10 cellular contexts compared by ENCODE assay signal in genomic region chr2:106106627-106107508, GRCh38.
A peak's percentile ranks its signal among the peaks of the same experiment; 100 is the strongest.
DNase-seq lines count a peak whose midpoint lies in the region; ATAC-seq, FAIRE-seq and TF ChIP-seq lines count a peak whose summit lies in the region.
"Had no signal": no experiment of that assay in that cellular context is flagged by ENCODE, and none has a peak within 500 bp of the region (broad histone marks: within the 10 kb centered on the region; RNA-seq: fewer than 3 reads in every experiment).

No MANE protein-coding gene starts in this region.

- ATAC-seq in GM18870 (IDR thresholded peaks at IDR 0.05; ENCODE audit: unreplicated experiment) (peak; percentile 36), HG03469 (IDR thresholded peaks at IDR 0.05; ENCODE audit: unreplicated experiment) (peak; percentile 27), left colon (no peak), GM21390 (IDR thresholded peaks at IDR 0.05; ENCODE audit: unreplicated experiment) (no peak)
- ATAC-seq: right cardiac atrium had no signal

- no peak overlapping the region for H3K4me3 ChIP-seq in keratinocyte (ENCODE audit: control insufficient read depth in 2 of 3, extremely low read depth in 1 of 3, insufficient read depth in 2 of 3, low read depth in 1 of 3, low read length in 3 of 3)

- H3K27me3 ChIP-seq in keratinocyte (ENCODE audit: control insufficient read depth, extremely low read depth, insufficient read depth, low read length), result no peaks in the 10 kb centered on the region

- H3K27ac ChIP-seq in keratinocyte (ENCODE audit: control insufficient read depth, insufficient read depth, low read length), result no peak overlapping the region

- intact Hi-C loops in left colon (cut with DNase I, micrococcal nuclease), result loop anchor here in 1 of 2 donors (10.0 kb wide), 2 partner anchors 438 to 478 kb away; no protein-coding TSS in a partner anchor

- H3K36me3 ChIP-seq in keratinocyte (ENCODE audit: control insufficient read depth in 2 of 2, extremely low read depth in 1 of 2, insufficient read depth in 2 of 2, low read length in 2 of 2), result peaks cover 3 to 22% of the 10 kb centered on the region in 2 experiments

- H3K4me1 ChIP-seq in keratinocyte (ENCODE audit: control insufficient read depth, extremely low read depth, insufficient read depth, low read length), result no peaks in the 10 kb centered on the region
- H3K4me1 ChIP-seq: Caco-2 had no signal

- no peaks in the 10 kb centered on the region for H3K9me3 ChIP-seq in keratinocyte (ENCODE audit: control insufficient read depth, low read depth, low read length)
- H3K9me3 ChIP-seq: Caco-2 had no signal

- TF ChIP-seq CTCF in GM10248 (IDR thresholded peaks at IDR 0.05; ENCODE audit: control extremely low read depth, extremely low read depth, low read depth, missing control alignments), result no peak
- no peak for TF ChIP-seq CTCF in keratinocyte (optimal IDR thresholded peaks at IDR 0.05 in 1 of 3, IDR thresholded peaks at IDR 0.05 in 1 of 3, conservative IDR thresholded peaks at IDR 0.05 in 1 of 3; ENCODE audit: extremely low read depth in 1 of 3, insufficient read depth in 2 of 3, low read length in 3 of 3)

- H3K4me2 ChIP-seq in keratinocyte (ENCODE audit: control insufficient read depth, extremely low read depth, insufficient read depth, low read depth, low read length), result no peak overlapping the region

- dilution Hi-C loops in keratinocyte (cut with MboI; ENCODE audit: extremely low pct_ligation_motif_present, low sequenced_read_pairs), result no loop called here

- no peaks in the 10 kb centered on the region for H3K9me1 ChIP-seq in keratinocyte (ENCODE audit: control insufficient read depth, extremely low read depth, insufficient read depth, low read length)

- POLR2A ChIA-PET in GM10248 (lab: Yijun Ruan, JAX), result interaction anchor here (0.5 kb wide), 1 partner anchor 38 kb away, joined by 3 read pairs; no protein-coding TSS in a partner anchor

- no peaks in the 10 kb centered on the region for H3K79me2 ChIP-seq in keratinocyte (ENCODE audit: control insufficient read depth, insufficient read depth, low read length)

- CTCF ChIA-PET in GM10248 (lab: Yijun Ruan, JAX), result interaction anchor here (0.9 to 4.7 kb wide), 15 partner anchors 8 to 436 kb away, joined by 3 to 26 read pairs (median 4); no protein-coding TSS in a partner anchor

- FAIRE-seq in keratinocyte (lab: Jason Lieb, UNC), result no peak

- DNase-seq in GM10248 (ENCODE audit: extremely low spot score), result peak; percentile 60
- no peak for DNase-seq in keratinocyte (ENCODE audit: low read depth, low spot score)
- no peak for DNase-seq in putamen (ENCODE audit: low spot score)
- no peak for DNase-seq in left colon
- DNase-seq: Caco-2, NCI-H526 treated with DMSO at 0.1 percent for 48 hours, right cardiac atrium had no signal

- no peaks in the 10 kb centered on the region for H4K20me1 ChIP-seq in keratinocyte (ENCODE audit: control insufficient read depth, extremely low read depth, insufficient read depth, low read length)

- peak overlapping the region; percentile 2 for H3K9ac ChIP-seq in keratinocyte (ENCODE audit: control insufficient read depth, extremely low read depth, insufficient read depth, low read length)

- H2AFZ ChIP-seq in keratinocyte (ENCODE audit: control insufficient read depth, low read length), result no peak overlapping the region

Comparison
In these comparisons a context has a peak if more than half of its experiments do, and no peak if none do; other contexts are left out.
1. ATAC-seq: peak in GM18870 (single experiment) and HG03469 (single experiment); none in left colon (single experiment) and GM21390 (single experiment).